21 cellular contexts compared by ENCODE assay signal in the genomic region with DNA sequence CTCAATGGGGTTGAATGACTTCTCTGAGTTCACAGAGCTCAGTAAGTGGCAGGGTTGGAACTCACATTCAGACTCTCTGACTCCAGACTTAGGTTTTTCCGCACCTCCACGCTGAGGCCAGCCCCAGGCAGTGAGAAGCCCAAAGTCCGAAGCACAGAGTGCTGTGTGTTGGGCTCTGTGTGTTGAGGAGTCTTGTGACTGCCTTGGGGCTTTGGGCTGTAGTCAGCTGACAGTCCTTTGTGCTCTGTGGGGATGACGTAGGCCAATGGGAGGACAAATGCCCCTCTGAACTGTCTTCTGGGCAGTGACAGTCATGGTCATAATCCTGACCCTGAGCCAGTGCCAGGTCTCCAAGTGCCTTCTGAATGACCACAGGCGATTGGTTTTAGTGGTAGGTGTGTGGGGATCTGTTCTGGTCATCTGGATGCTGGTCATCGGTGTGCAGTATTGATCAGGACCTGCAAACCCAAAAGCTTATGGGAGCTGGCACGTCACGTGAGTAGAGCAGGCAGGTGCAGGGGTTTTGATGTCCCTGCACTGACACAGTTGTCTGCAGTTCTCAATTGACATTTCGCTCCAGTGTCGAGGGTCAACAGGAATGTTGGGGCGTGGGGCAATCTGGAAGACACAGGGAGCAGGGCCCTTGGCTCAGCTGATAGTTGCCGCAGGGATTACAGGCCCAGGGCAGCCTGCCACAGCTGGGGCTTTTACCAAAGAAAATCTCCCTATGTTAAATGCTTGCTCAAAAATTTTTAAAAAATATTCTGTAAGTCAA. TPM values are rescaled to one million over a fixed set of nuclear protein-coding genes. Genes with fewer than 3 reads are reported as not detected.
DNase-seq lines count a peak whose midpoint lies in the region; TF ChIP-seq lines count a peak whose summit lies in the region.
"Had no signal": no experiment of that assay in that cellular context is flagged by ENCODE, and none has a peak within 500 bp of the region (broad histone marks: within the 10 kb centered on the region; RNA-seq: fewer than 3 reads in every experiment).

No MANE protein-coding gene starts in this region.

- H3K4me1 ChIP-seq in adrenal gland (replicated peaks in 1 of 2) (no peaks in the 10 kb centered on the region), hepatocyte (ENCODE audit: insufficient read depth) (no peaks in the 10 kb centered on the region), skeletal muscle tissue (ENCODE audit: control insufficient read depth in 3 of 3, insufficient read depth in 3 of 3, low read length in 3 of 3) (peaks cover 10 to 18% (median 15%) of the 10 kb centered on the region in 3 donors)
- H3K4me1 ChIP-seq: sigmoid colon had no signal

- TF ChIP-seq CTCF in adrenal gland (IDR thresholded peaks at IDR 0.05) (no peak), hepatocyte (IDR thresholded peaks at IDR 0.05; ENCODE audit: poor library complexity) (no peak)

- H3K9ac ChIP-seq in skeletal muscle tissue (ENCODE audit: low read depth in 1 of 3, low read length in 3 of 3) = peak overlapping the region in 2 of 3 donors; percentile 21 to 57

- peak in 5 of 7 donors; percentile 33 to 60 (median 35) for DNase-seq in adrenal gland
- peak; percentile 28 for DNase-seq in hepatocyte (ENCODE audit: low spot score)
- DNase-seq in middle frontal gyrus (ENCODE audit: extremely low spot score, low spot score) = peak; percentile 77
- no peak for DNase-seq in NCI-H1105 treated with DMSO at 0.1 percent for 48 hours (lab: John Stamatoyannopoulos, UW)
- no peak for DNase-seq in SKM-1 treated with dmso at 0.1 percent for 144 hours (lab: John Stamatoyannopoulos, UW; ENCODE audit: unreplicated experiment)
- no peak for DNase-seq in LoVo (ENCODE audit: low spot score)
- no peak for DNase-seq in NCI-H187 (lab: John Stamatoyannopoulos, UW)
- DNase-seq: activated CD4-positive, alpha-beta memory T cell treated with anti-CD3 and anti-CD28 coated beads for 36 hours; activated naive CD8-positive, alpha-beta T cell treated with anti-CD3 and anti-CD28 coated beads, Interleukin-2, amount 50 U/mL, for 24 hours; activated T-cell treated with anti-CD3 and anti-CD28 coated beads, Interleukin-2, amount 50 U/mL, for 48 hours; Caco-2; MV-4-11; NCI-H2081 treated with DMSO at 0.1 percent for 48 hours; NCI-H524 treated with DMSO at 0.1 percent for 48 hours; Right ventricle myocardium superior; sigmoid colon; stimulated activated CD4-positive, alpha-beta T cell treated with anti-CD3 and anti-CD28 coated beads, Interleukin-1b, Interleukin-23, amount 100 ng/mL, for 48 hours; stomach had no signal

- H3K4me3 ChIP-seq in adrenal gland = no peak overlapping the region
- no peak overlapping the region for H3K4me3 ChIP-seq in hepatocyte
- H3K4me3 ChIP-seq in skeletal muscle tissue (ENCODE audit: low read length in 3 of 3) = no peak overlapping the region
- H3K4me3 ChIP-seq: cardiac muscle cell, sigmoid colon, stomach had no signal

- 73 to 95% (median 82%) methylated on average over 5 to 12 of the region's 12 CpGs for WGBS in adrenal gland, 4 donors
- WGBS in hepatocyte (ENCODE audit: low lambda C conversion rate, missing lambda C conversion rate) = 84% methylated on average over 12 of the region's 12 CpGs

- H3K9me3 ChIP-seq in adrenal gland (replicated peaks in 1 of 3) (no peaks in the 10 kb centered on the region), hepatocyte (ENCODE audit: low read depth) (no peaks in the 10 kb centered on the region), skeletal muscle tissue (ENCODE audit: control insufficient read depth in 3 of 3, low read length in 3 of 3) (no peaks in the 10 kb centered on the region)
- H3K9me3 ChIP-seq: Caco-2, sigmoid colon, stomach had no signal

- H4K20me1 ChIP-seq in hepatocyte (ENCODE audit: insufficient read depth, poor library complexity, severe bottlenecking) = no peaks in the 10 kb centered on the region

- intact Hi-C loops in adrenal gland (cut with DNase I) = no loop called here

- H3K36me3 ChIP-seq in adrenal gland (replicated peaks in 1 of 2) (no peaks in the 10 kb centered on the region), hepatocyte (replicated peaks; ENCODE audit: insufficient read depth, low read depth) (no peaks in the 10 kb centered on the region), skeletal muscle tissue (ENCODE audit: control insufficient read depth in 3 of 3, insufficient read depth in 3 of 3, low read length in 3 of 3) (peaks cover 72 to 80% (median 79%) of the 10 kb centered on the region in 3 donors)

- no peak for TF ChIP-seq POLR2A in adrenal gland (IDR thresholded peaks at IDR 0.05)

- H3K79me2 ChIP-seq in hepatocyte = no peaks in the 10 kb centered on the region

- no peak overlapping the region for H3K4me2 ChIP-seq in hepatocyte

- H3K27me3 ChIP-seq in adrenal gland (no peaks in the 10 kb centered on the region), hepatocyte (no peaks in the 10 kb centered on the region), skeletal muscle tissue (ENCODE audit: control insufficient read depth in 3 of 3, insufficient read depth in 3 of 3, low read length in 3 of 3) (no peaks in the 10 kb centered on the region)
- H3K27me3 ChIP-seq: cardiac muscle cell, sigmoid colon, stomach had no signal

- H3K27ac ChIP-seq in adrenal gland (no peak overlapping the region), hepatocyte (peak overlapping the region; percentile 69), skeletal muscle tissue (ENCODE audit: low read depth, low read length) (peak overlapping the region; percentile 79)
- H3K27ac ChIP-seq: cardiac muscle cell, sigmoid colon, stomach, VCaP had no signal

- no peaks in the 10 kb centered on the region for H3K9me2 ChIP-seq in hepatocyte (replicated peaks; ENCODE audit: insufficient read depth)

- no peak overlapping the region for H2AFZ ChIP-seq in hepatocyte

RNA-seq across cellular contexts. Expression of gene CAPN3, which starts 45.3 kb away (rescaled TPM):
- 10 to 100 TPM in 2 of 8 donors, 1 to 10 TPM in 6; 4.0 to 17.2 (median 7.3) TPM for total RNA-seq in adrenal gland
- 10 to 100 TPM in 2 of 3 donors, 1 to 10 TPM in 1; 3.3 to 72.9 (median 51.5) TPM for polyA plus RNA-seq in adrenal gland
- total RNA-seq in hepatocyte = 15.6 and 21.1 TPM in 2 replicates
- 15.6 and 18.4 TPM in 2 replicates for polyA plus RNA-seq in hepatocyte
- total RNA-seq in skeletal muscle tissue = 675 TPM

Comparison
In these comparisons a context has a peak if more than half of its experiments do, and no peak if none do; other contexts are left out.
1. DNase-seq: peak in adrenal gland (5 of 7), hepatocyte (single experiment) and middle frontal gyrus (single experiment); none in NCI-H1105 treated with DMSO at 0.1 percent for 48 hours (single experiment), SKM-1 treated with dmso at 0.1 percent for 144 hours (single experiment), LoVo (single experiment) and NCI-H187 (0 of 2).
2. H3K27ac ChIP-seq: peak in hepatocyte (single experiment) and skeletal muscle tissue (single experiment); none in adrenal gland (0 of 5).
3. RNA of gene CAPN3, which starts 45.3 kb away (total RNA-seq): 675 TPM in skeletal muscle tissue (single experiment); 15.6 to 21.1 TPM in hepatocyte and 4.0 to 17.2 TPM in adrenal gland; every median in the first group is over 10 times any median in the second.